Comparison of ENCODE assay signal across 8 cellular contexts in genomic region chr16:8931864-8932263, GRCh38. TPM values are rescaled to one million over a fixed set of nuclear protein-coding genes. Genes with fewer than 3 reads are reported as not detected.
DNase-seq lines count a peak whose midpoint lies in the region; ATAC-seq and FAIRE-seq lines count a peak whose summit lies in the region.

No MANE protein-coding gene starts in this region.

- no peak for FAIRE-seq in RCC 7860 (lab: Jason Lieb, UNC)

- H3K36me3 Mint-ChIP-seq in CD4-positive, CD25-positive, alpha-beta regulatory T cell, result peaks cover 20% of the 10 kb centered on the region
- H3K36me3 Mint-ChIP-seq in activated naive CD4-positive, alpha-beta T cell treated with anti-CD3 and anti-CD28 coated beads, Interleukin-2, amount 10 ng/mL, durations not matched to agents 7 days and 5 days, result peaks cover 30% of the 10 kb centered on the region

- H3K27me3 Mint-ChIP-seq in CD4-positive, CD25-positive, alpha-beta regulatory T cell, result no peaks in the 10 kb centered on the region
- no peaks in the 10 kb centered on the region for H3K27me3 Mint-ChIP-seq in activated naive CD4-positive, alpha-beta T cell treated with anti-CD3 and anti-CD28 coated beads, Interleukin-2, amount 10 ng/mL, durations not matched to agents 7 days and 5 days

- no peak overlapping the region for H3K4me3 ChIP-seq in CD4-positive, CD25-positive, alpha-beta regulatory T cell (ENCODE audit: low read depth, low read length)

- no peaks in the 10 kb centered on the region for H3K9me3 Mint-ChIP-seq in CD4-positive, CD25-positive, alpha-beta regulatory T cell
- H3K9me3 Mint-ChIP-seq in activated naive CD4-positive, alpha-beta T cell treated with anti-CD3 and anti-CD28 coated beads, Interleukin-2, amount 10 ng/mL, durations not matched to agents 7 days and 5 days, result no peaks in the 10 kb centered on the region

- no peak overlapping the region for H3K27ac ChIP-seq in CD4-positive, CD25-positive, alpha-beta regulatory T cell (ENCODE audit: insufficient read depth, low read length, poor library complexity, severe bottlenecking)

- CTCF ChIA-PET in activated naive CD4-positive, alpha-beta T cell treated with anti-CD3 and anti-CD28 coated beads, Interleukin-2, amount 10 ng/mL, durations not matched to agents 7 days and 5 days (lab: Charles Lee), result interaction anchor here (1.1 to 1.3 kb wide), 2 partner anchors 11 to 17 kb away, joined by 3 read pairs; no protein-coding TSS in a partner anchor

- peaks cover 27 to 74% (median 58%) of the 10 kb centered on the region in 4 donors for H3K4me1 Mint-ChIP-seq in CD4-positive, CD25-positive, alpha-beta regulatory T cell
- H3K4me1 Mint-ChIP-seq in activated naive CD4-positive, alpha-beta T cell treated with anti-CD3 and anti-CD28 coated beads, Interleukin-2, amount 10 ng/mL, durations not matched to agents 7 days and 5 days, result peaks cover 35% of the 10 kb centered on the region

- H3K27ac Mint-ChIP-seq in CD4-positive, CD25-positive, alpha-beta regulatory T cell, result peak overlapping the region in 1 of 3 donors; percentile 48
- H3K27ac Mint-ChIP-seq in activated naive CD4-positive, alpha-beta T cell treated with anti-CD3 and anti-CD28 coated beads, Interleukin-2, amount 10 ng/mL, durations not matched to agents 7 days and 5 days, result no peak overlapping the region

- DNase-seq in CD4-positive, CD25-positive, alpha-beta regulatory T cell, result peak; percentile 16 to 54 (median 50)
- peak; percentile 26 for DNase-seq in NCI-H460 (ENCODE audit: extremely low read depth, low read depth)
- peak; percentile 79 for DNase-seq in activated naive CD4-positive, alpha-beta T cell treated with anti-CD3 and anti-CD28 coated beads, Interleukin-2, amount 10 ng/mL, durations not matched to agents 7 days and 5 days
- DNase-seq in kidney glomerular epithelial cell (lab: John Stamatoyannopoulos, UW), result peak; percentile 5
- DNase-seq in stimulated activated naive CD4-positive, alpha-beta T cell treated with Interleukin-2 at 50 U/mL for 16 hours (lab: John Stamatoyannopoulos, UW), result peak; percentile 42
- DNase-seq in RCC 7860 (ENCODE audit: low spot score), result no peak

- H3K9me3 ChIP-seq in CD4-positive, CD25-positive, alpha-beta regulatory T cell (ENCODE audit: control insufficient read depth in 2 of 2, low read length in 2 of 2), result no peaks in the 10 kb centered on the region

- no peaks in the 10 kb centered on the region for H3K27me3 ChIP-seq in CD4-positive, CD25-positive, alpha-beta regulatory T cell (ENCODE audit: control insufficient read depth, insufficient read depth, low read length)

- H3K36me3 ChIP-seq in CD4-positive, CD25-positive, alpha-beta regulatory T cell (ENCODE audit: control insufficient read depth, insufficient read depth, low read length), result peaks cover 23% of the 10 kb centered on the region

- no peak for ATAC-seq in CD4-positive, CD25-positive, alpha-beta regulatory T cell (ENCODE audit: low read depth in 2 of 2)
- ATAC-seq in HG03135 (IDR thresholded peaks at IDR 0.05; ENCODE audit: unreplicated experiment), result no peak
- ATAC-seq in GM19452 (IDR thresholded peaks at IDR 0.05; ENCODE audit: unreplicated experiment), result no peak

- peaks cover 25% of the 10 kb centered on the region for H3K4me1 ChIP-seq in CD4-positive, CD25-positive, alpha-beta regulatory T cell (ENCODE audit: control insufficient read depth, insufficient read depth, low read length, poor library complexity, severe bottlenecking)

- H3K4me3 Mint-ChIP-seq in CD4-positive, CD25-positive, alpha-beta regulatory T cell, result peak overlapping the region in 1 of 4 donors; percentile 29
- no peak overlapping the region for H3K4me3 Mint-ChIP-seq in activated naive CD4-positive, alpha-beta T cell treated with anti-CD3 and anti-CD28 coated beads, Interleukin-2, amount 10 ng/mL, durations not matched to agents 7 days and 5 days

RNA-seq across cellular contexts. Expression of gene USP7, which starts 31.8 kb away (rescaled TPM):
- total RNA-seq in CD4-positive, CD25-positive, alpha-beta regulatory T cell, result 296 TPM
- 1 to 10 TPM; 6.8 to 9.1 (median 7.0) TPM for polyA plus RNA-seq in CD4-positive, CD25-positive, alpha-beta regulatory T cell
- 68.2 and 76.9 TPM in 2 replicates for total RNA-seq in NCI-H460 (2014; rRNA removed; shearing (Covaris generic))
- polyA plus RNA-seq in NCI-H460 (2014; cell fraction: nucleus; rRNA removed), result 44.0 and 50.7 TPM in 2 replicates

RNA-seq across cellular contexts. Expression of gene LITAFD, which starts 49.7 kb away (rescaled TPM):
- not detected for total RNA-seq in CD4-positive, CD25-positive, alpha-beta regulatory T cell
- not detected for polyA plus RNA-seq in CD4-positive, CD25-positive, alpha-beta regulatory T cell
- total RNA-seq in NCI-H460 (2014; rRNA removed; shearing (Covaris generic)), result 0.10 TPM in 1 of 2 replicates, not detected in the other
- not detected in 2 replicates for polyA plus RNA-seq in NCI-H460 (2014; cell fraction: nucleus; rRNA removed)
